Comparison of ENCODE assay signal across 1 cellular context in the genomic region with DNA sequence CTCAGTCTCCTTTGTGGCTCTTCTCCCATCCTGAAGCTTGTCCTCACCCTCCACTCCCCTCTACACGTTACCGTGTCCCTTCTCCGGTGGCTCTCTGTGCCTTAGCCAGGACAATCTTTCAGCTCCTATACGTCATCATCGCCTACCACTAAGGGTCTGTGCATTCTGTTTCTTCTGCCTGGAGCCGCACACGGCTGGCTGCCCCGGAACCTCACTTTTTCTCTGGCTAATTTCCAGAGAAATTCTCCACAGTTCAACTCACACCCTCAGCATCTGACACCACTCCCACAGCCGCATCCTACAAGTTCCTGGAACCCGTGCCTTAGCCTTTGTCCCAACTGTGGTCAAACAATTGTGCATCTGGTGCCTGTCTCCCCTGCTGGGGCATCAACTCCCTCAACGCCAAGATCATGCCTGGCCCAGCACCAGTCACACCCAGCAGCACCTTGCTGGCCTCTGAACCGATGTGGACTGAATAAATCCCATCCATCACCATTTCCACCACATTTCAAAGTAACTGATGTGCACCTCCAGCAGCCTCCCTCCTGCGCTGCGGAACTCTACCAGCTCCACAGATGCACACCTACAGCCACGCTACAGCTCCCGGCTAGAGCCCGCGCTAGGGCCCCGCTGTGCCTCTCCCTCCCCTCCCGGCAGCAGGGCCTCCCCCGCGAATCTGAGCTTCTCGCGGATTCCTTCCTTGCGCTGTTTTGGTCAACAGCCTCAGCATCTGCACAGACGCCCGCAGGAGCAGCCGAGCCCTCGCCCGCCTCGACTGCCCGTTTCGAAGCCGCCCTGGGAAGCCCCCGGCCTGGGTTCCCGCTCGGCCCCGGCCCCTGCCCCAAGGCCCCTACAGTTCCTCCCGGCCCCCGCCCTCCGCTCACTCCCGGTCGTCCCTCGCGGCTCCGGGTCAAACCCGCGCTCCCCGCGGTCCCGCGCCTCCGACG.
TF ChIP-seq lines count a peak whose summit lies in the region.

No MANE protein-coding gene starts in this region.

TF ChIP-seq in HCT116, 20 proteins besides CTCF, POLR2A, EP300 and RAD21:
- TF ChIP-seq MAX (IDR thresholded peaks at IDR 0.05), result no peak
- no peak for TF ChIP-seq POLR2AphosphoS5 (IDR thresholded peaks at IDR 0.05; ENCODE audit: low read depth, low read length)
- TF ChIP-seq CBX3 (IDR thresholded peaks at IDR 0.05; ENCODE audit: low read depth), result no peak
- TF ChIP-seq CEBPB (IDR thresholded peaks at IDR 0.05; ENCODE audit: low read depth), result no peak
- TF ChIP-seq TCF7L2 (IDR thresholded peaks at IDR 0.05; ENCODE audit: borderline replicate concordance, extremely low read depth, insufficient read depth, insufficient read length), result no peak
- TF ChIP-seq ZBTB33 (IDR thresholded peaks at IDR 0.05; ENCODE audit: extremely low read depth, insufficient replicate concordance, low read length), result no peak
- TF ChIP-seq JUND (IDR thresholded peaks at IDR 0.05), result no peak
- no peak for TF ChIP-seq ZNF274 (IDR thresholded peaks at IDR 0.05; ENCODE audit: low read depth, low read length)
- TF ChIP-seq REST (IDR thresholded peaks at IDR 0.05; ENCODE audit: low read depth), result no peak
- TF ChIP-seq SRF (IDR thresholded peaks at IDR 0.05; ENCODE audit: low read depth), result no peak
- no peak for TF ChIP-seq ZFX (IDR thresholded peaks at IDR 0.05)
- no peak for TF ChIP-seq EZH2phosphoT487 (IDR thresholded peaks at IDR 0.05; ENCODE audit: borderline replicate concordance)
- TF ChIP-seq YY1 (IDR thresholded peaks at IDR 0.05; ENCODE audit: extremely low read depth, insufficient replicate concordance, low read depth, low read length), result no peak
- no peak for TF ChIP-seq EGR1 (IDR thresholded peaks at IDR 0.05; ENCODE audit: low read depth)
- TF ChIP-seq ATF3 (IDR thresholded peaks at IDR 0.05), result no peak
- TF ChIP-seq EZH2 (IDR thresholded peaks at IDR 0.05), result no peak
- no peak for TF ChIP-seq FOSL1 (IDR thresholded peaks at IDR 0.05; ENCODE audit: low read depth)
